Comparison of ENCODE assay signal across 9 cellular contexts in the genomic region with DNA sequence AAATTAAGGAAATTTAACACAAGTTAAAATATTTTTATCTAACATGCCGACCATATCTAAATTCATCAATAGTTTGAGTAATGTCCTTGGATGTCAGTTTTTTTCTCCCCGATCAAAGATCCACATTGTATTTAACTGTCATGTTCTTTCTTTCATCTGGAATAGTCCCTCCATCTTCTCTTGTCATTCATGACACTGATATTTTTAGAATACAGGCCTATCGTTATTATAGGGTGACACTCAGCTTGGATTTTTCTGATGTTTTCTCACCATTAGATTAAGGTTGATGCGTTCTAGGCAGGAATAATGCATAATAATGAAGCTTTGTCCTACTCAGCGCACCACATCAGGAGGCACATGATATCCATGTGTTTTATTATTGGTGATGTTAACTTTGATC.
"Had no signal": no experiment of that assay in that cellular context is flagged by ENCODE, and none has a peak within 500 bp of the region (broad histone marks: within the 10 kb centered on the region; RNA-seq: fewer than 3 reads in every experiment).

No MANE protein-coding gene starts in this region.

- ATAC-seq: GM23338, HCT116 had no signal

- H3K9me3 ChIP-seq: HAP-1 had no signal

- H3K4me2 ChIP-seq: GM23338 had no signal

- DNase-seq: GM23248, GOT3, H7, H9, HCEC 1CT, HFFc6 had no signal

- H3K36me3 ChIP-seq: HAP-1 had no signal

- H2AFZ ChIP-seq: GM23248, GM23338 had no signal

- H3K27ac ChIP-seq: GM23248 had no signal

- H3K4me1 ChIP-seq: HAP-1 had no signal

- H3K4me3 Mint-ChIP-seq: GM23338, H9, HFFc6 had no signal

- H3K4me3 ChIP-seq: GM23248, GM23338, HAP-1 had no signal

- H3K4me1 Mint-ChIP-seq: GM23338, H9 had no signal

- H3K9ac ChIP-seq: GM23248 had no signal

- H3K27ac Mint-ChIP-seq: GM23338, H9, HFFc6 had no signal
